In the genomic region with DNA sequence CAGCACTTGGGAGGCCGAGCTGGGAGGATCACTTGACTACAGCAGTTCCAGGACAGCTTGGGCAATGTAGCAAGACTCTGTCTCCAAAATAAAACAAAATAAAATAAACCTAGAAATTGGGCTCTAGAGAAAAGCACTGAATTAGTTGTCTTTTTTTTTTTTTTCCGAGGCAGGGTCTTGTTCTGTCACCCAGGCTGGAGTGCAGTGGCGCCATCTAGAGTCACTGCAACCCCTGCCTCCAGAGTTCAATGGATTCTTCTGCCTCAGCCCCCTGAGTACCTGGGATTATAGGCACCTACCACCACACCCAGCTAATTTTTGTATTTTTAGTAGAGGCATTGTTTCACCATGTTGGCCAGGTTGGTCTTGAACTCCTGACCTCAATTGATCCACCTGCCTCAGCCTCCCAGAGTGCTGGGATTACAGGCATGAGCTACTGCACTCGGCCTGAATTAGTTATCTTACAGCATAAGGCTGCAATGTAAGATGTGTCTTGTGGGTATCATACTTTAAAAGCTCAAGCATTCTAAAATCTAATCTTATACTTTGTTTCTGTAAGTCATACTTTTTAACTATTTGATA, we compare ENCODE assay signal across 9 cellular contexts. TPM values are rescaled to one million over a fixed set of nuclear protein-coding genes. Genes with fewer than 3 reads are reported as not detected.
A peak's percentile ranks its signal among the peaks of the same experiment; 100 is the strongest.
DNase-seq lines count a peak whose midpoint lies in the region; ATAC-seq and TF ChIP-seq lines count a peak whose summit lies in the region.
"Had no signal": no experiment of that assay in that cellular context is flagged by ENCODE, and none has a peak within 500 bp of the region (broad histone marks: within the 10 kb centered on the region; RNA-seq: fewer than 3 reads in every experiment).

No MANE protein-coding gene starts in this region.

- H3K27me3 ChIP-seq in right cardiac atrium (ENCODE audit: control insufficient read depth, insufficient read depth): no peaks in the 10 kb centered on the region

- WGBS in right cardiac atrium: 54% methylated on average over 4 of the region's 4 CpGs

- H3K9me3 ChIP-seq in right cardiac atrium (ENCODE audit: control insufficient read depth, low read length): no peaks in the 10 kb centered on the region

- H3K4me3 Mint-ChIP-seq in activated T-helper 17 cell treated with anti-CD3 and anti-CD28 coated beads, Interleukin-2, amount 50 U/mL, for 72 hours: no peak overlapping the region
- H3K4me3 Mint-ChIP-seq: natural killer cell treated with Interleukin-12 subunit alpha and Interleukin-12 subunit beta and Interleukin-15 and Interleukin-18, amount 100 ng/mL, for 72 hours had no signal

- H3K27ac ChIP-seq in right cardiac atrium (ENCODE audit: low read length): no peak overlapping the region

- no peaks in the 10 kb centered on the region for H3K4me1 ChIP-seq in right cardiac atrium (ENCODE audit: control insufficient read depth, insufficient read depth, low read length)

- intact Hi-C loops in right cardiac atrium (cut with DNase I): no loop called here

- peak; percentile 22 for DNase-seq in EL
- peak; percentile 46 for DNase-seq in NB4 (ENCODE audit: low read depth)
- peak in 2 of 3 donors; percentile 25 to 72 for DNase-seq in right cardiac atrium
- peak; percentile 19 for DNase-seq in stimulated activated CD8-positive, alpha-beta memory T cell treated with anti-CD3 and anti-CD28 coated beads, Interleukin-7, amount 100 ng/mL, for 24 hours (ENCODE audit: low read depth)
- DNase-seq in A172 (ENCODE audit: low spot score): no peak

- peak; percentile 60 for ATAC-seq in activated T-helper 17 cell treated with anti-CD3 and anti-CD28 coated beads, Interleukin-2, amount 50 U/mL, for 72 hours (replicated peaks)
- ATAC-seq in right cardiac atrium: no peak
- no peak for ATAC-seq in HG03025 (IDR thresholded peaks at IDR 0.05; ENCODE audit: low FRiP score, unreplicated experiment)
- ATAC-seq in GM19023 (IDR thresholded peaks at IDR 0.05; ENCODE audit: unreplicated experiment): no peak

- no peak overlapping the region for H3K27ac Mint-ChIP-seq in activated T-helper 17 cell treated with anti-CD3 and anti-CD28 coated beads, Interleukin-2, amount 50 U/mL, for 72 hours
- H3K27ac Mint-ChIP-seq: natural killer cell treated with Interleukin-12 subunit alpha and Interleukin-12 subunit beta and Interleukin-15 and Interleukin-18, amount 100 ng/mL, for 72 hours had no signal

- H3K4me3 ChIP-seq in NB4 (ENCODE audit: low read depth, low read length): no peak overlapping the region
- no peak overlapping the region for H3K4me3 ChIP-seq in right cardiac atrium (ENCODE audit: low read length)

- TF ChIP-seq CTCF in NB4 (IDR thresholded peaks at IDR 0.05; ENCODE audit: low read depth, low read length): peak; percentile 72

- no peaks in the 10 kb centered on the region for H3K9me3 Mint-ChIP-seq in activated T-helper 17 cell treated with anti-CD3 and anti-CD28 coated beads, Interleukin-2, amount 50 U/mL, for 72 hours
- H3K9me3 Mint-ChIP-seq: natural killer cell treated with Interleukin-12 subunit alpha and Interleukin-12 subunit beta and Interleukin-15 and Interleukin-18, amount 100 ng/mL, for 72 hours had no signal

- no peak for TF ChIP-seq POLR2A in NB4 (IDR thresholded peaks at IDR 0.05; ENCODE audit: extremely low read depth, insufficient read length)

- H3K36me3 Mint-ChIP-seq in activated T-helper 17 cell treated with anti-CD3 and anti-CD28 coated beads, Interleukin-2, amount 50 U/mL, for 72 hours (ENCODE audit: low read depth): no peaks in the 10 kb centered on the region
- H3K36me3 Mint-ChIP-seq: natural killer cell treated with Interleukin-12 subunit alpha and Interleukin-12 subunit beta and Interleukin-15 and Interleukin-18, amount 100 ng/mL, for 72 hours had no signal

- H3K4me1 Mint-ChIP-seq in activated T-helper 17 cell treated with anti-CD3 and anti-CD28 coated beads, Interleukin-2, amount 50 U/mL, for 72 hours: no peaks in the 10 kb centered on the region

- H3K27me3 Mint-ChIP-seq in activated T-helper 17 cell treated with anti-CD3 and anti-CD28 coated beads, Interleukin-2, amount 50 U/mL, for 72 hours: peaks cover 17% of the 10 kb centered on the region

RNA-seq across cellular contexts. Expression of a gene that starts 12.8 kb away (rescaled TPM):
- total RNA-seq in activated T-helper 17 cell treated with anti-CD3 and anti-CD28 coated beads, Interleukin-2, amount 50 U/mL, for 72 hours: under 1 TPM in 1 of 2 donors, not detected in 1; 0.48 TPM
- not detected for total RNA-seq in right cardiac atrium
- polyA plus RNA-seq in right cardiac atrium: 0.34 TPM
- total RNA-seq in A172 (2014; rRNA removed; shearing (Covaris generic)): 0.48 TPM in 1 of 2 replicates, not detected in the other
- total RNA-seq: natural killer cell treated with Interleukin-12 subunit alpha and Interleukin-12 subunit beta and Interleukin-15 and Interleukin-18, amount 100 ng/mL, for 72 hours had no signal

RNA-seq across cellular contexts. Expression of a gene that starts 18.1 kb away (rescaled TPM):
- 10 to 100 TPM; 16.5 to 20.1 TPM for total RNA-seq in activated T-helper 17 cell treated with anti-CD3 and anti-CD28 coated beads, Interleukin-2, amount 50 U/mL, for 72 hours
- total RNA-seq in right cardiac atrium: 1 to 10 TPM; 3.8 to 4.6 (median 4.3) TPM
- polyA plus RNA-seq in right cardiac atrium: 2.2 TPM
- total RNA-seq in A172 (2014; rRNA removed; shearing (Covaris generic)): 13.3 and 14.4 TPM in 2 replicates
